ENCODE assay signal across 15 cellular contexts in genomic region chr4:186887211-186887785, GRCh38.
DNase-seq lines count a peak whose midpoint lies in the region; ATAC-seq and TF ChIP-seq lines count a peak whose summit lies in the region.
"Had no signal": no experiment of that assay in that cellular context is flagged by ENCODE, and none has a peak within 500 bp of the region (broad histone marks: within the 10 kb centered on the region; RNA-seq: fewer than 3 reads in every experiment).

No MANE protein-coding gene starts in this region.

- H2AFZ ChIP-seq in SK-N-SH (ENCODE audit: low read depth), result no peak overlapping the region
- H2AFZ ChIP-seq: parathyroid adenoma had no signal

- H3K27ac ChIP-seq in SK-N-SH (ENCODE audit: low read depth in 2 of 2, low read length in 1 of 2), result no peak overlapping the region
- H3K27ac ChIP-seq: parathyroid adenoma, suprapubic skin had no signal

- H3K4me3 ChIP-seq in SK-N-SH (ENCODE audit: low read depth in 2 of 2, low read length in 1 of 2), result no peak overlapping the region
- H3K4me3 ChIP-seq in adipocyte (ENCODE audit: low read length), result no peak overlapping the region
- H3K4me3 ChIP-seq: esophagus squamous epithelium, suprapubic skin had no signal

- H3K9me3 ChIP-seq in SK-N-SH, result no peaks in the 10 kb centered on the region
- no peaks in the 10 kb centered on the region for H3K9me3 ChIP-seq in adipocyte (ENCODE audit: control insufficient read depth, low read length)
- H3K9me3 ChIP-seq: suprapubic skin had no signal

- POLR2A ChIA-PET in SK-N-SH (lab: Yijun Ruan, JAX), result no interaction called here

- no peaks in the 10 kb centered on the region for H3K9me2 ChIP-seq in SK-N-SH

- H3K36me3 ChIP-seq in SK-N-SH (replicated peaks in 1 of 2; ENCODE audit: control insufficient read depth in 1 of 2, insufficient read depth in 2 of 2, low read length in 1 of 2), result no peaks in the 10 kb centered on the region
- no peaks in the 10 kb centered on the region for H3K36me3 ChIP-seq in adipocyte (ENCODE audit: control insufficient read depth, insufficient read depth, low read length, severe bottlenecking)
- H3K36me3 ChIP-seq: esophagus squamous epithelium, suprapubic skin had no signal

- no peak for TF ChIP-seq EP300 in SK-N-SH (IDR thresholded peaks at IDR 0.05; ENCODE audit: borderline replicate concordance in 1 of 2, low read depth in 1 of 2, low read length in 1 of 2)

- no peak for TF ChIP-seq CTCF in SK-N-SH (IDR thresholded peaks at IDR 0.05)

- no peaks in the 10 kb centered on the region for H4K20me1 ChIP-seq in SK-N-SH (ENCODE audit: insufficient read depth)

- no peak for TF ChIP-seq RAD21 in SK-N-SH (IDR thresholded peaks at IDR 0.05; ENCODE audit: low read length)

- no peaks in the 10 kb centered on the region; a peak in 2 of 4 replicates for H3K4me1 ChIP-seq in SK-N-SH (ENCODE audit: control insufficient read depth in 1 of 2, insufficient read depth in 2 of 2, low read depth in 1 of 2, low read length in 1 of 2)
- H3K4me1 ChIP-seq in adipocyte (ENCODE audit: control insufficient read depth, insufficient read depth, low read length), result no peaks in the 10 kb centered on the region
- H3K4me1 ChIP-seq: parathyroid adenoma had no signal

- 43% methylated on average over 6 of the region's 6 CpGs for WGBS in SK-N-SH (ENCODE audit: low lambda C conversion rate)

- H3K4me2 ChIP-seq in SK-N-SH, result no peak overlapping the region

- H3K27me3 ChIP-seq in SK-N-SH (ENCODE audit: insufficient read depth) (no peaks in the 10 kb centered on the region; the same call in 1 of the 2 replicates), adipocyte (replicated peaks; ENCODE audit: control insufficient read depth, insufficient read depth, low read length) (no peaks in the 10 kb centered on the region)
- H3K27me3 ChIP-seq: esophagus squamous epithelium, suprapubic skin had no signal

- DNase-seq in SK-N-SH, result no peak
- DNase-seq in adipocyte (ENCODE audit: low read depth), result peak; percentile 20
- DNase-seq in iris pigment epithelial cell (ENCODE audit: low read depth), result peak; percentile 15
- no peak for DNase-seq in NCI-H2029 treated with DMSO at 0.1 percent for 48 hours (lab: John Stamatoyannopoulos, UW)
- DNase-seq: activated CD4-positive, CD25-positive, alpha-beta regulatory T cell treated with anti-CD3 and anti-CD28 coated beads, Interleukin-2, amount 50 U/mL, for 72 hours; activated naive CD8-positive, alpha-beta T cell treated with anti-CD3 and anti-CD28 coated beads, Interleukin-2, amount 10 ng/mL, durations not matched to agents 7 days and 5 days; esophagus squamous epithelium; NCI-H2081 treated with DMSO at 0.1 percent for 48 hours; stimulated activated CD4-positive, alpha-beta T cell treated with anti-CD3 and anti-CD28 coated beads, Interleukin-12 subunit alpha, Interleukin-12 subunit beta, amount 100 ng/mL, for 4 hours had no signal

- no peaks in the 10 kb centered on the region for H3F3A ChIP-seq in SK-N-SH (replicated peaks; ENCODE audit: insufficient read depth)

- ATAC-seq in SK-N-SH treated with all-trans-retinoic acid at 6 μM for 48 hours (peak; percentile 38; the same call in 1 of the 3 replicates), GM18858 (IDR thresholded peaks at IDR 0.05; ENCODE audit: unreplicated experiment) (no peak), HG02588 (IDR thresholded peaks at IDR 0.05; ENCODE audit: unreplicated experiment) (no peak), GM18907 (IDR thresholded peaks at IDR 0.05; ENCODE audit: unreplicated experiment) (no peak)

- CTCF ChIA-PET in SK-N-SH (lab: Yijun Ruan, JAX), result interaction anchor here (0.5 kb wide), 1 partner anchor 753 kb away, joined by 3 read pairs; no protein-coding TSS in a partner anchor

- H3K9ac ChIP-seq in SK-N-SH (no peak overlapping the region), adipocyte (ENCODE audit: low read length) (no peak overlapping the region)
- H3K9ac ChIP-seq: parathyroid adenoma had no signal

- H3K79me2 ChIP-seq in SK-N-SH (ENCODE audit: insufficient read depth), result no peaks in the 10 kb centered on the region
- H3K79me2 ChIP-seq: parathyroid adenoma had no signal

TF ChIP-seq in SK-N-SH treated with all-trans-retinoic acid at 6 μM for 48 hours, 23 proteins besides CTCF, POLR2A, EP300 and RAD21 (continues in another document):
- TF ChIP-seq ZFP3 (CRISPR knock-in tag; IDR thresholded peaks at IDR 0.05), result no peak
- no peak for TF ChIP-seq SNAI2 (CRISPR knock-in tag; IDR thresholded peaks at IDR 0.05)
- no peak for TF ChIP-seq ISL1 (CRISPR knock-in tag; IDR thresholded peaks at IDR 0.05)
- no peak for TF ChIP-seq OSR1 (CRISPR knock-in tag; IDR thresholded peaks at IDR 0.05)
- no peak for TF ChIP-seq POU6F1 (CRISPR knock-in tag; IDR thresholded peaks at IDR 0.05; ENCODE audit: borderline replicate concordance, low read depth)
- no peak for TF ChIP-seq PPARA (CRISPR knock-in tag; IDR thresholded peaks at IDR 0.05; ENCODE audit: borderline replicate concordance)
- no peak for TF ChIP-seq ARNTL (CRISPR knock-in tag; IDR thresholded peaks at IDR 0.05; ENCODE audit: borderline replicate concordance, low read depth)
- no peak for TF ChIP-seq ZNF70 (CRISPR knock-in tag; IDR thresholded peaks at IDR 0.05)

TF ChIP-seq in SK-N-SH, 30 proteins besides CTCF, POLR2A, EP300 and RAD21 (continues in another document):
- TF ChIP-seq FOSL2 (IDR thresholded peaks at IDR 0.05; ENCODE audit: borderline replicate concordance, low read depth) (no peak), FOXJ3 (CRISPR knock-in tag; IDR thresholded peaks at IDR 0.05) (no peak), NRF1 (IDR thresholded peaks at IDR 0.05; ENCODE audit: low read depth, low read length) (no peak), TEAD4 (IDR thresholded peaks at IDR 0.05; ENCODE audit: borderline replicate concordance, insufficient read depth) (no peak), JUND (IDR thresholded peaks at IDR 0.05) (no peak), NFIC (IDR thresholded peaks at IDR 0.05; ENCODE audit: borderline replicate concordance) (no peak), SIN3A (IDR thresholded peaks at IDR 0.05; ENCODE audit: borderline replicate concordance, low read depth, low read length) (no peak), YY1 (IDR thresholded peaks at IDR 0.05; ENCODE audit: low read depth) (no peak), MXI1 (IDR thresholded peaks at IDR 0.05; ENCODE audit: low read depth, low read length) (no peak), EZH2phosphoT487 (IDR thresholded peaks at IDR 0.05; ENCODE audit: borderline replicate concordance, low read depth) (no peak)
- TF ChIP-seq, protein P1, sequence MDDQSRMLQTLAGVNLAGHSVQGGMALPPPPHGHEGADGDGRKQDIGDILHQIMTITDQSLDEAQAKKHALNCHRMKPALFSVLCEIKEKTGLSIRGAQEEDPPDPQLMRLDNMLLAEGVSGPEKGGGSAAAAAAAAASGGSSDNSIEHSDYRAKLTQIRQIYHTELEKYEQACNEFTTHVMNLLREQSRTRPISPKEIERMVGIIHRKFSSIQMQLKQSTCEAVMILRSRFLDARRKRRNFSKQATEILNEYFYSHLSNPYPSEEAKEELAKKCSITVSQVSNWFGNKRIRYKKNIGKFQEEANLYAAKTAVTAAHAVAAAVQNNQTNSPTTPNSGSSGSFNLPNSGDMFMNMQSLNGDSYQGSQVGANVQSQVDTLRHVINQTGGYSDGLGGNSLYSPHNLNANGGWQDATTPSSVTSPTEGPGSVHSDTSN (IDR thresholded peaks at IDR 0.05), result no peak
- TF ChIP-seq, protein P2, sequence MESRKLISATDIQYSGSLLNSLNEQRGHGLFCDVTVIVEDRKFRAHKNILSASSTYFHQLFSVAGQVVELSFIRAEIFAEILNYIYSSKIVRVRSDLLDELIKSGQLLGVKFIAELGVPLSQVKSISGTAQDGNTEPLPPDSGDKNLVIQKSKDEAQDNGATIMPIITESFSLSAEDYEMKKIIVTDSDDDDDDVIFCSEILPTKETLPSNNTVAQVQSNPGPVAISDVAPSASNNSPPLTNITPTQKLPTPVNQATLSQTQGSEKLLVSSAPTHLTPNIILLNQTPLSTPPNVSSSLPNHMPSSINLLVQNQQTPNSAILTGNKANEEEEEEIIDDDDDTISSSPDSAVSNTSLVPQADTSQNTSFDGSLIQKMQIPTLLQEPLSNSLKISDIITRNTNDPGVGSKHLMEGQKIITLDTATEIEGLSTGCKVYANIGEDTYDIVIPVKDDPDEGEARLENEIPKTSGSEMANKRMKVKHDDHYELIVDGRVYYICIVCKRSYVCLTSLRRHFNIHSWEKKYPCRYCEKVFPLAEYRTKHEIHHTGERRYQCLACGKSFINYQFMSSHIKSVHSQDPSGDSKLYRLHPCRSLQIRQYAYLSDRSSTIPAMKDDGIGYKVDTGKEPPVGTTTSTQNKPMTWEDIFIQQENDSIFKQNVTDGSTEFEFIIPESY (IDR thresholded peaks at IDR 0.05; ENCODE audit: borderline replicate concordance, low read depth), result no peak
- TF ChIP-seq, protein P3, sequence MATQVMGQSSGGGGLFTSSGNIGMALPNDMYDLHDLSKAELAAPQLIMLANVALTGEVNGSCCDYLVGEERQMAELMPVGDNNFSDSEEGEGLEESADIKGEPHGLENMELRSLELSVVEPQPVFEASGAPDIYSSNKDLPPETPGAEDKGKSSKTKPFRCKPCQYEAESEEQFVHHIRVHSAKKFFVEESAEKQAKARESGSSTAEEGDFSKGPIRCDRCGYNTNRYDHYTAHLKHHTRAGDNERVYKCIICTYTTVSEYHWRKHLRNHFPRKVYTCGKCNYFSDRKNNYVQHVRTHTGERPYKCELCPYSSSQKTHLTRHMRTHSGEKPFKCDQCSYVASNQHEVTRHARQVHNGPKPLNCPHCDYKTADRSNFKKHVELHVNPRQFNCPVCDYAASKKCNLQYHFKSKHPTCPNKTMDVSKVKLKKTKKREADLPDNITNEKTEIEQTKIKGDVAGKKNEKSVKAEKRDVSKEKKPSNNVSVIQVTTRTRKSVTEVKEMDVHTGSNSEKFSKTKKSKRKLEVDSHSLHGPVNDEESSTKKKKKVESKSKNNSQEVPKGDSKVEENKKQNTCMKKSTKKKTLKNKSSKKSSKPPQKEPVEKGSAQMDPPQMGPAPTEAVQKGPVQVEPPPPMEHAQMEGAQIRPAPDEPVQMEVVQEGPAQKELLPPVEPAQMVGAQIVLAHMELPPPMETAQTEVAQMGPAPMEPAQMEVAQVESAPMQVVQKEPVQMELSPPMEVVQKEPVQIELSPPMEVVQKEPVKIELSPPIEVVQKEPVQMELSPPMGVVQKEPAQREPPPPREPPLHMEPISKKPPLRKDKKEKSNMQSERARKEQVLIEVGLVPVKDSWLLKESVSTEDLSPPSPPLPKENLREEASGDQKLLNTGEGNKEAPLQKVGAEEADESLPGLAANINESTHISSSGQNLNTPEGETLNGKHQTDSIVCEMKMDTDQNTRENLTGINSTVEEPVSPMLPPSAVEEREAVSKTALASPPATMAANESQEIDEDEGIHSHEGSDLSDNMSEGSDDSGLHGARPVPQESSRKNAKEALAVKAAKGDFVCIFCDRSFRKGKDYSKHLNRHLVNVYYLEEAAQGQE (IDR thresholded peaks at IDR 0.05; ENCODE audit: low read depth, low read length), result no peak

Comparison
In these comparisons a context has a peak if more than half of its experiments do, and no peak if none do; other contexts are left out.
1. DNase-seq: peak in adipocyte (single experiment) and iris pigment epithelial cell (single experiment); none in SK-N-SH (single experiment) and NCI-H2029 treated with DMSO at 0.1 percent for 48 hours (single experiment).